In genomic region chr5:97245371-97245770, GRCh38 we compare ENCODE assay signal across 19 cellular contexts.
DNase-seq lines count a peak whose midpoint lies in the region; ATAC-seq and FAIRE-seq lines count a peak whose summit lies in the region.
"Had no signal": no experiment of that assay in that cellular context is flagged by ENCODE, and none has a peak within 500 bp of the region (broad histone marks: within the 10 kb centered on the region; RNA-seq: fewer than 3 reads in every experiment).

No MANE protein-coding gene starts in this region.

- peaks cover 5% of the 10 kb centered on the region for H3K9me3 ChIP-seq in SJCRH30 (replicated peaks)
- H3K9me3 ChIP-seq: MG63 had no signal

- DNase-seq in NCI-H1417 (lab: John Stamatoyannopoulos, UW): peak in 2 of 3 experiments; percentile 10 to 73
- no peak for DNase-seq in NCI-H1417 treated with DMSO at 0.1 percent for 48 hours (lab: John Stamatoyannopoulos, UW)
- peak; percentile 6 to 56 for DNase-seq in SJCRH30
- peak; percentile 78 for DNase-seq in left kidney (ENCODE audit: low read depth, low spot score)
- DNase-seq in retina: peak; percentile 75
- DNase-seq in GM19239 (ENCODE audit: insufficient read length, low spot score): no peak
- DNase-seq: DMS79 treated with DMSO at 0.1 percent for 48 hours, Kasumi-1, MG63, NCI-H1048, NCI-H1694 treated with DMSO at 0.1 percent for 48 hours, NCI-H2107, NCI-H526, Right ventricle myocardium superior had no signal

- H3K27ac ChIP-seq in SJCRH30: no peak overlapping the region
- H3K27ac ChIP-seq: 22Rv1, SK-N-MC had no signal

- H3K36me3 ChIP-seq in SJCRH30: no peaks in the 10 kb centered on the region
- H3K36me3 ChIP-seq: MG63 had no signal

- H3K4me3 ChIP-seq in SJCRH30: no peak overlapping the region
- H3K4me3 ChIP-seq: MG63, SK-N-MC had no signal

- no peak for FAIRE-seq in GM19239 (lab: Jason Lieb, UNC)

- no peaks in the 10 kb centered on the region for H3K4me1 ChIP-seq in SJCRH30

- ATAC-seq in HG02642 (IDR thresholded peaks at IDR 0.05; ENCODE audit: poor library complexity, unreplicated experiment) (no peak), GM21723 (IDR thresholded peaks at IDR 0.05; ENCODE audit: unreplicated experiment) (no peak)
- ATAC-seq: HCT116 had no signal

- no peaks in the 10 kb centered on the region for H3K27me3 ChIP-seq in SJCRH30
- H3K27me3 ChIP-seq: MG63 had no signal

Comparison
In these comparisons a context has a peak if more than half of its experiments do, and no peak if none do; other contexts are left out.
1. DNase-seq: peak in NCI-H1417 (2 of 3), SJCRH30 (2 of 2), left kidney (single experiment) and retina (single experiment); none in NCI-H1417 treated with DMSO at 0.1 percent for 48 hours (single experiment) and GM19239 (single experiment).